Comparison of ENCODE assay signal across 2 cellular contexts in genomic region chr3:124413393-124413792, GRCh38.
A peak's percentile ranks its signal among the peaks of the same experiment; 100 is the strongest.
TF ChIP-seq lines count a peak whose summit lies in the region.

No MANE protein-coding gene starts in this region.

TF ChIP-seq in liver, 16 proteins besides CTCF, POLR2A, EP300 and RAD21 (continued from another document):
- peak in 1 of 2 donors; percentile 13 for TF ChIP-seq RXRA (IDR thresholded peaks at IDR 0.05)
- TF ChIP-seq HNF4A (conservative IDR thresholded peaks at IDR 0.05): peak; percentile 22 to 43
- no peak for TF ChIP-seq FOXA1 (IDR thresholded peaks at IDR 0.05)

TF ChIP-seq in HepG2, 621 proteins besides CTCF, POLR2A, EP300 and RAD21:
- TF ChIP-seq ATF6 (CRISPR knock-in tag; conservative IDR thresholded peaks at IDR 0.05) (no peak), CREB1 (IDR thresholded peaks at IDR 0.05) (no peak), CREB1 (CRISPR knock-in tag; IDR thresholded peaks at IDR 0.05) (no peak), MTA1 (CRISPR knock-in tag; IDR thresholded peaks at IDR 0.05; ENCODE audit: borderline replicate concordance) (no peak), ZSCAN12 (CRISPR knock-in tag; IDR thresholded peaks at IDR 0.05) (no peak), ZNF598 (CRISPR knock-in tag; IDR thresholded peaks at IDR 0.05; ENCODE audit: borderline replicate concordance) (no peak)
TF ChIP-seq in HepG2: peak in this region for 0.
